ENCODE assay signal across 13 cellular contexts in the genomic region with DNA sequence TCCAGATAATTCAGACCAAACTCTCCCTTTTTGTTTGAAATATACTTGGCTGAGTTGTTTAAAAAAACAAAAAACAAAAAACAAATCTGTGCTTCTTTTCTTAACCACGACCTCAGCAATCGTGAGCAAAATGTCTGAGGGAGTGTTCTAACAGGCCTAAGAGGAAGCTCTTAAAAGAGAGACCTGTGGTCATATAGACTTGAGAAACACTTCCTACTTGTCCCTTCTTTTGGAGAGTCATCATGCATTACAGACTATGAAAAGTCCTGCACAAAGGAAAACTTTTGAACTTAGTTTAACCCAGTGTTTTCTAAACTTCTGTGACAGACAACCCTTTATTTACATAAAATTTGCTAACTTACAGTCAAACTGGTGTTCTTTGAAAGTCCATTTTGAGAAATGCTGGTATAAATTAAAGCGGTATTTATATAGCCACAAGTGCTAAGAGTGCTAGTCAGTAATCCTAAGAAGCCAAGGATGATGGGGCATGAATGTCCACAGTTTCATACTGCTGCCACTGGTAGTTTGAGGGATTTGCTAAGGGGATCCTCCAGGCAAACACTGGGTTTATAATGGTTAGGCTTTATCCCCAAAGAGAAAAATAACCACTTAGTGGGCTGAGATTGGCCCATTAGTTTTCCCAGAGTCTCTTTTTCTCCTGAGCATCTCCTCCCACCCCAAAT.
DNase-seq lines count a peak whose midpoint lies in the region; ATAC-seq and TF ChIP-seq lines count a peak whose summit lies in the region.
"Had no signal": no experiment of that assay in that cellular context is flagged by ENCODE, and none has a peak within 500 bp of the region (broad histone marks: within the 10 kb centered on the region; RNA-seq: fewer than 3 reads in every experiment).

No MANE protein-coding gene starts in this region.

- intact Hi-C loops in PC-3 (cut with micrococcal nuclease): loop anchor here (5.0 kb wide), 1 partner anchor 336 kb away; no protein-coding TSS in a partner anchor

- TF ChIP-seq EP300 in tibial nerve (IDR thresholded peaks at IDR 0.05): no peak

- H3K4me3 ChIP-seq in PC-3 (ENCODE audit: low read length): no peak overlapping the region
- no peak overlapping the region for H3K4me3 ChIP-seq in lung
- H3K4me3 ChIP-seq in tibial nerve: no peak overlapping the region
- H3K4me3 ChIP-seq: tibial artery had no signal

- H4K20me1 ChIP-seq in PC-3 (ENCODE audit: low read length): no peaks in the 10 kb centered on the region

- CTCF ChIA-PET in PC-3 (lab: Charles Lee): interaction anchor here (0.7 kb wide), 1 partner anchor 308 kb away, joined by 3 read pairs; no protein-coding TSS in a partner anchor

- no peak overlapping the region for H3K9ac ChIP-seq in PC-3 (ENCODE audit: low read length)

- WGBS in lung, 2 donors: 41 to 48% methylated on average over 3 of the region's 3 CpGs
- 42 to 47% methylated on average over 3 of the region's 3 CpGs for WGBS in tibial nerve, 2 donors

- no TSS peak for BruUV-seq in PC-3 (replicated peaks; lab: Mats Ljungman, UMichigan)

- no peak for DNase-seq in PC-3
- no peak for DNase-seq in lung (ENCODE audit: low spot score)
- DNase-seq in tibial nerve (ENCODE audit: low spot score in 2 of 2): no peak
- no peak for DNase-seq in retina
- DNase-seq in SW480 (ENCODE audit: low spot score): no peak
- DNase-seq: activated B cell treated with CpG ODN at 0.5 μM for 24 hours; activated naive CD8-positive, alpha-beta T cell treated with anti-CD3 and anti-CD28 coated beads for 36 hours; effector memory CD8-positive, alpha-beta T cell; tibial artery had no signal

- no peak for TF ChIP-seq POLR2A in GM18505 (IDR thresholded peaks at IDR 0.05; ENCODE audit: borderline replicate concordance, extremely low read depth, insufficient read depth, insufficient read length)
- TF ChIP-seq POLR2A in tibial nerve (IDR thresholded peaks at IDR 0.05): no peak

- no peak overlapping the region for H2AFZ ChIP-seq in PC-3 (ENCODE audit: low read length)

- H3K9me3 ChIP-seq in PC-3 (ENCODE audit: low read length) (no peaks in the 10 kb centered on the region), lung (ENCODE audit: control insufficient read depth in 2 of 2, insufficient read depth in 1 of 2, low read length in 1 of 2) (no peaks in the 10 kb centered on the region), tibial nerve (no peaks in the 10 kb centered on the region)
- H3K9me3 ChIP-seq: Caco-2, tibial artery had no signal

- H3K9me2 ChIP-seq in PC-3 (replicated peaks; ENCODE audit: low read length): no peaks in the 10 kb centered on the region

- H3F3A ChIP-seq in PC-3 (ENCODE audit: low read length, unreplicated experiment): no peaks in the 10 kb centered on the region

- POLR2A ChIA-PET in PC-3 (lab: Charles Lee; ENCODE audit: unreplicated experiment): no interaction called here

- no peak overlapping the region for H3K27ac ChIP-seq in PC-3 (ENCODE audit: low read length)
- H3K27ac ChIP-seq in lung (ENCODE audit: low read depth in 1 of 2, low read length in 1 of 2): no peak overlapping the region
- no peak overlapping the region for H3K27ac ChIP-seq in tibial nerve
- H3K27ac ChIP-seq: tibial artery had no signal

- H3K4me1 ChIP-seq in PC-3 (ENCODE audit: insufficient read depth, low read length) (no peaks in the 10 kb centered on the region), lung (ENCODE audit: control insufficient read depth in 2 of 2, insufficient read depth in 2 of 2, low read length in 2 of 2) (no peaks in the 10 kb centered on the region), tibial nerve (peaks cover 0 to 7% (median 2%) of the 10 kb centered on the region in 4 donors)
- H3K4me1 ChIP-seq: Caco-2, tibial artery had no signal

- H3K36me3 ChIP-seq in PC-3 (ENCODE audit: low read depth, low read length): no peaks in the 10 kb centered on the region
- H3K36me3 ChIP-seq in lung (ENCODE audit: control insufficient read depth in 2 of 2, insufficient read depth in 2 of 2, low read length in 2 of 2): no peaks in the 10 kb centered on the region
- no peaks in the 10 kb centered on the region for H3K36me3 ChIP-seq in tibial nerve
- H3K36me3 ChIP-seq: tibial artery had no signal

- no peak overlapping the region for H3K4me2 ChIP-seq in PC-3 (ENCODE audit: low read length)

- H3K79me2 ChIP-seq in PC-3 (ENCODE audit: low read length): no peaks in the 10 kb centered on the region

- TF ChIP-seq CTCF in PC-3 (conservative IDR thresholded peaks at IDR 0.05; ENCODE audit: low read depth, low read length) (no peak), lung (IDR thresholded peaks at IDR 0.05; ENCODE audit: control extremely low read depth, extremely low read depth) (no peak), tibial nerve (IDR thresholded peaks at IDR 0.05) (no peak)

- H3K27me3 ChIP-seq in PC-3 (ENCODE audit: low read length) (0 out of 2 replicates have a peak, but pooled peaks cover 3% of the 10 kb centered on the region), lung (ENCODE audit: control insufficient read depth, insufficient read depth) (no peaks in the 10 kb centered on the region), tibial nerve (no peaks in the 10 kb centered on the region)
- H3K27me3 ChIP-seq: tibial artery had no signal

- peak; percentile 17 for ATAC-seq in GM18505 (IDR thresholded peaks at IDR 0.05; ENCODE audit: unreplicated experiment)
- peak; percentile 31 for ATAC-seq in HG02870 (IDR thresholded peaks at IDR 0.05; ENCODE audit: unreplicated experiment)
- ATAC-seq in PC-3: peak; percentile 13; the same call in 1 of the 2 replicates
- ATAC-seq in lung (ENCODE audit: insufficient read depth, low FRiP score): peak; percentile 39
- no peak for ATAC-seq in HG03039 (IDR thresholded peaks at IDR 0.05; ENCODE audit: unreplicated experiment)
- ATAC-seq: effector memory CD8-positive, alpha-beta T cell had no signal
